In the genomic region with DNA sequence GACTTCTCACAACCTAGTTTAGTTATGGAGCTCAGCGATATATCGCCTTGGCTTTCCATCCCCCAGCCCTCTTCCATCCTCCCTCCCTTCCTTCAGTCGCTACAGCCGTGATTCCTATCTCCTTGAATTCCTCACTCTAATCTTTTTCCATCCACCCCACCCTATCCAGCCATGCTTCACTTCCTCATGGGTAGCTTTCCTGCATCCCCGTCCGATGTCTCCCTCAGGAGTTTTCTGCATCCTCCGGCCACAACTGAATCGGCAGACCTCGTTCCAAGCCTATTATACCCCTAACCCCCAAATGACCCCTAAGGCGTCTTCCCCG, we compare ENCODE assay signal across 8 cellular contexts. TPM values are rescaled to one million over a fixed set of nuclear protein-coding genes. Genes with fewer than 3 reads are reported as not detected.
DNase-seq lines count a peak whose midpoint lies in the region; ATAC-seq lines count a peak whose summit lies in the region.

No MANE protein-coding gene starts in this region.

- H3K36me3 Mint-ChIP-seq in naive thymus-derived CD8-positive, alpha-beta T cell, result peaks cover 0 to 15% (median under 1%) of the 10 kb centered on the region in 3 donors

- no peaks in the 10 kb centered on the region for H3K27me3 Mint-ChIP-seq in naive thymus-derived CD8-positive, alpha-beta T cell

- POLR2A ChIA-PET in naive thymus-derived CD8-positive, alpha-beta T cell (lab: Charles Lee), result interaction anchor here (0.5 to 1.7 kb wide), 12 partner anchors 10 to 299 kb away, joined by 3 to 12 read pairs (median 5); partner anchors contain the start of genes FOXO4, IL2RG, MED12 and TAF1

- peak overlapping the region; percentile 56 for H3K4me3 ChIP-seq in ectodermal cell (ENCODE audit: insufficient read depth, low read depth, low read length)

- H3K36me3 ChIP-seq in ectodermal cell (ENCODE audit: control insufficient read depth, insufficient read depth, low read length), result peaks cover 2% of the 10 kb centered on the region

- ATAC-seq in GM19452 (IDR thresholded peaks at IDR 0.05; ENCODE audit: unreplicated experiment) (peak; percentile 3), HG03135 (IDR thresholded peaks at IDR 0.05; ENCODE audit: unreplicated experiment) (no peak)
- ATAC-seq in naive thymus-derived CD8-positive, alpha-beta T cell, result no peak

- H3K4me1 Mint-ChIP-seq in naive thymus-derived CD8-positive, alpha-beta T cell, result peaks cover 16 to 31% (median 23%) of the 10 kb centered on the region in 4 donors

- H3K27ac ChIP-seq in ectodermal cell (ENCODE audit: insufficient read depth, low read depth, low read length, poor library complexity, severe bottlenecking), result peak overlapping the region; percentile 74

- H3K27ac Mint-ChIP-seq in naive thymus-derived CD8-positive, alpha-beta T cell, result peak overlapping the region; percentile 85 to 99 (median 98)

- H3K9me3 ChIP-seq in ectodermal cell (ENCODE audit: control insufficient read depth, low read length), result no peaks in the 10 kb centered on the region

- WGBS in ectodermal cell, 2 experiments, result 0 to 1% methylated on average over 11 of the region's 11 CpGs

- H3K9me3 Mint-ChIP-seq in naive thymus-derived CD8-positive, alpha-beta T cell, result no peaks in the 10 kb centered on the region

- peak overlapping the region; percentile 84 to 97 (median 96) for H3K4me3 Mint-ChIP-seq in naive thymus-derived CD8-positive, alpha-beta T cell

- H3K4me1 ChIP-seq in ectodermal cell (ENCODE audit: control insufficient read depth, insufficient read depth, low read length), result no peaks in the 10 kb centered on the region

- H3K27me3 ChIP-seq in ectodermal cell (ENCODE audit: control insufficient read depth, insufficient read depth, low read length, poor library complexity, severe bottlenecking), result no peaks in the 10 kb centered on the region

- DNase-seq in NAMALWA (ENCODE audit: low spot score) (peak; percentile 9), NCI-H2196 treated with DMSO at 0.1 percent for 48 hours (lab: John Stamatoyannopoulos, UW; ENCODE audit: unreplicated experiment) (no peak), NCI-H1694 (lab: John Stamatoyannopoulos, UW) (no peak)
- no peak for DNase-seq in naive thymus-derived CD8-positive, alpha-beta T cell
- DNase-seq in stimulated activated CD4-positive, alpha-beta T cell treated with anti-CD3 and anti-CD28 coated beads, Interleukin-4, amount 100 ng/mL, for 4 hours, result no peak

RNA-seq across cellular contexts. Expression of gene SNX12, which starts 0.4 kb away (rescaled TPM):
- polyA plus RNA-seq in ectodermal cell (2013, experiment 1 of 4), result 82.2 TPM
- 78.4 TPM for polyA plus RNA-seq in ectodermal cell (2013, experiment 2 of 4)
- polyA plus RNA-seq in ectodermal cell (2013, experiment 3 of 4), result 53.2 TPM
- polyA plus RNA-seq in ectodermal cell (2013, experiment 4 of 4), result 59.1 TPM
- total RNA-seq in naive thymus-derived CD8-positive, alpha-beta T cell, result 10 to 100 TPM; 27.9 to 29.8 TPM
- polyA plus RNA-seq in naive thymus-derived CD8-positive, alpha-beta T cell, result 1 to 10 TPM; 2.4 to 4.2 (median 3.7) TPM

RNA-seq across cellular contexts. Expression of gene FOXO4, which starts 28.0 kb away (rescaled TPM):
- 8.9 TPM for polyA plus RNA-seq in ectodermal cell (2013, experiment 1 of 4)
- 9.2 TPM for polyA plus RNA-seq in ectodermal cell (2013, experiment 2 of 4)
- polyA plus RNA-seq in ectodermal cell (2013, experiment 3 of 4), result 7.5 TPM
- 8.1 TPM for polyA plus RNA-seq in ectodermal cell (2013, experiment 4 of 4)
- 10 to 100 TPM; 26.6 to 33.7 TPM for total RNA-seq in naive thymus-derived CD8-positive, alpha-beta T cell
- 1 to 10 TPM; 1.3 to 2.1 (median 1.7) TPM for polyA plus RNA-seq in naive thymus-derived CD8-positive, alpha-beta T cell

RNA-seq across cellular contexts. Expression of gene CXorf65, which starts 38.9 kb away (rescaled TPM):
- polyA plus RNA-seq in ectodermal cell (2013, experiment 1 of 4), result not detected
- polyA plus RNA-seq in ectodermal cell (2013, experiment 2 of 4), result not detected
- not detected for polyA plus RNA-seq in ectodermal cell (2013, experiment 3 of 4)
- not detected for polyA plus RNA-seq in ectodermal cell (2013, experiment 4 of 4)
- 10 to 100 TPM; 39.6 to 40.4 TPM for total RNA-seq in naive thymus-derived CD8-positive, alpha-beta T cell
- 1 to 10 TPM in 1 of 3 donors, not detected in 2; 4.4 TPM for polyA plus RNA-seq in naive thymus-derived CD8-positive, alpha-beta T cell

RNA-seq across cellular contexts. Expression of gene IL2RG, which starts 43.7 kb away (rescaled TPM):
- not detected for polyA plus RNA-seq in ectodermal cell (2013, experiment 1 of 4)
- polyA plus RNA-seq in ectodermal cell (2013, experiment 2 of 4), result not detected
- polyA plus RNA-seq in ectodermal cell (2013, experiment 3 of 4), result not detected
- polyA plus RNA-seq in ectodermal cell (2013, experiment 4 of 4), result not detected
- total RNA-seq in naive thymus-derived CD8-positive, alpha-beta T cell, result 100 to 1,000 TPM; 286 to 301 TPM
- 100 to 1,000 TPM; 920 to 951 (median 948) TPM for polyA plus RNA-seq in naive thymus-derived CD8-positive, alpha-beta T cell

RNA-seq across cellular contexts. Expression of gene MED12, which starts 50.7 kb away (rescaled TPM):
- polyA plus RNA-seq in ectodermal cell (2013, experiment 1 of 4), result 41.2 TPM
- 49.3 TPM for polyA plus RNA-seq in ectodermal cell (2013, experiment 2 of 4)
- 34.4 TPM for polyA plus RNA-seq in ectodermal cell (2013, experiment 3 of 4)
- 43.7 TPM for polyA plus RNA-seq in ectodermal cell (2013, experiment 4 of 4)
- 10 to 100 TPM; 79.0 to 80.0 TPM for total RNA-seq in naive thymus-derived CD8-positive, alpha-beta T cell
- 10 to 100 TPM in 2 of 3 donors, 1 to 10 TPM in 1; 6.6 to 17.0 (median 10.2) TPM for polyA plus RNA-seq in naive thymus-derived CD8-positive, alpha-beta T cell
